In the genomic region with DNA sequence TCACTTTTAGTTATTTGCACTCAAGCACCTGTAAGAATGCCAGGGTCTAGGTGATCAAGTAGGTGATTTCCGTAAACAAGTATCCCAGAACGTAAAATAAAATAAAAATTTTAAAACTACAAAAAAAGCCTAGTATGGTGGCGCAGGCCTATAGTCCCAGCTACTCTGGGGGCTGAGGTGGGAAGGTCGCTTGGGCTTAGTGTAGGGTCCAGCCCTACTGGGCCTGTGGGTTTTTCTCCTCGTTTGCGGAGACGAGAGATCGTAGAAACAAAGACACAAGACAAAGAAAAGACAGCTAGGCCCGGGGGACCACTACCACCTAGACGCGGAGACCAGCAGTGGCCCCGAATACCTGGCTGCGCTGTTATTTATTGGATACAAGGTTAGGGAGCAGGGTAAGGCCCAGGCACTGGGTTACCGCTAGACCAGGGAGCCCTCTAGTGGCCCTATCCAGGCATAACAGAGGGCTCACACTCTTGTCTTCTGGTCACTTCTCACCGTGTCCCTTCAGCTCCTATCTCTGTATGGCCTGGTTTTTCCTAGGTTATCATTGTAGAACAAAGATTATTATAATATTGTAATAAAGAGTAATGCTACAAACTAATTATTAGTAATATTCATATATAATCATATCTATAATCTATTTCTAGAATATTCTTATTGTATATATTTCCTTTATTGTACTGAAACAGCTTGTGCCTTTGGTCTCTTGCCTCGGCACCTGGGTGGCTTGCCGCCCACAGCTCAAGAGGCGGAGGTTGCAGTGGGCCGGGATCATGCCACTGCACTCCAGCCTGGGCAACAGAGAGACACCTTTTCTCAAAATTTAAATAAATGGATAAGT, we compare ENCODE assay signal across 7 cellular contexts. TPM values are rescaled to one million over a fixed set of nuclear protein-coding genes. Genes with fewer than 3 reads are reported as not detected.
DNase-seq lines count a peak whose midpoint lies in the region; ATAC-seq and TF ChIP-seq lines count a peak whose summit lies in the region.

No MANE protein-coding gene starts in this region.

- H3K9me3 ChIP-seq in right cardiac atrium (ENCODE audit: control insufficient read depth, low read length), result no peaks in the 10 kb centered on the region

- H3K4me3 ChIP-seq in GM06990 (replicated peaks; ENCODE audit: low read depth, low read length) (no peak overlapping the region), right cardiac atrium (ENCODE audit: low read length) (no peak overlapping the region)

- peak; percentile 60 for ATAC-seq in HG02973 (IDR thresholded peaks at IDR 0.05; ENCODE audit: unreplicated experiment)
- ATAC-seq in right cardiac atrium, result peak in 1 of 2 donors; percentile 69
- no peak for ATAC-seq in GM19395 (IDR thresholded peaks at IDR 0.05; ENCODE audit: unreplicated experiment)

- no peaks in the 10 kb centered on the region for H3K4me1 ChIP-seq in right cardiac atrium (ENCODE audit: control insufficient read depth, insufficient read depth, low read length)

- no peaks in the 10 kb centered on the region for H3K27me3 Mint-ChIP-seq in activated naive CD4-positive, alpha-beta T cell treated with anti-CD3 and anti-CD28 coated beads for 36 hours (ENCODE audit: low read depth)

- TF ChIP-seq CTCF in GM06990 (IDR thresholded peaks at IDR 0.05; ENCODE audit: insufficient read depth, low read length, poor library complexity, severe bottlenecking), result peak; percentile 83

- no peak for DNase-seq in GM06990 (ENCODE audit: extremely low read depth, insufficient read length)
- peak; percentile 54 for DNase-seq in RKO (ENCODE audit: low spot score)
- DNase-seq in activated naive CD4-positive, alpha-beta T cell treated with anti-CD3 and anti-CD28 coated beads for 36 hours, result peak; percentile 57
- DNase-seq in right cardiac atrium, result peak; percentile 47 to 65 (median 62)
- DNase-seq in stimulated activated CD4-positive, alpha-beta T cell treated with anti-CD3 and anti-CD28 coated beads, Interleukin-12 subunit alpha, Interleukin-12 subunit beta, amount 100 ng/mL, for 4 hours, result peak; percentile 18

- 46% methylated on average over 19 of the region's 19 CpGs for WGBS in right cardiac atrium

- no peaks in the 10 kb centered on the region for H3K9me3 Mint-ChIP-seq in activated naive CD4-positive, alpha-beta T cell treated with anti-CD3 and anti-CD28 coated beads for 36 hours

- H3K27me3 ChIP-seq in GM06990 (replicated peaks; ENCODE audit: control insufficient read depth, insufficient read depth, low read length) (no peaks in the 10 kb centered on the region; the same call in 1 of the 2 replicates), right cardiac atrium (ENCODE audit: control insufficient read depth, insufficient read depth) (no peaks in the 10 kb centered on the region)

- CTCF ChIA-PET in activated naive CD4-positive, alpha-beta T cell treated with anti-CD3 and anti-CD28 coated beads for 36 hours (lab: Charles Lee), result interaction anchor here (0.5 to 1.4 kb wide), 3 partner anchors 189 to 443 kb away, joined by 4 to 7 read pairs (median 4); no protein-coding TSS in a partner anchor

- no peaks in the 10 kb centered on the region for H3K36me3 Mint-ChIP-seq in activated naive CD4-positive, alpha-beta T cell treated with anti-CD3 and anti-CD28 coated beads for 36 hours (ENCODE audit: low read depth)

- no peak overlapping the region for H3K4me3 Mint-ChIP-seq in activated naive CD4-positive, alpha-beta T cell treated with anti-CD3 and anti-CD28 coated beads for 36 hours

- H3K27ac Mint-ChIP-seq in activated naive CD4-positive, alpha-beta T cell treated with anti-CD3 and anti-CD28 coated beads for 36 hours, result no peak overlapping the region

- intact Hi-C loops in activated naive CD4-positive, alpha-beta T cell treated with anti-CD3 and anti-CD28 coated beads for 36 hours (cut with micrococcal nuclease), result loop anchor here (2.0 kb wide), 1 partner anchor 341 kb away; no protein-coding TSS in a partner anchor
- intact Hi-C loops in right cardiac atrium (cut with DNase I), result no loop called here

- H3K36me3 ChIP-seq in GM06990 (ENCODE audit: control insufficient read depth, insufficient read depth, low read length), result no peaks in the 10 kb centered on the region

- no peak overlapping the region for H3K27ac ChIP-seq in right cardiac atrium (ENCODE audit: low read length)

- no peaks in the 10 kb centered on the region for H3K4me1 Mint-ChIP-seq in activated naive CD4-positive, alpha-beta T cell treated with anti-CD3 and anti-CD28 coated beads for 36 hours (ENCODE audit: low read depth)

RNA-seq across cellular contexts. Expression of a gene that starts 38.4 kb away (rescaled TPM):
- total RNA-seq in activated naive CD4-positive, alpha-beta T cell treated with anti-CD3 and anti-CD28 coated beads for 36 hours, result not detected
- total RNA-seq in right cardiac atrium, result not detected
- polyA plus RNA-seq in right cardiac atrium, result not detected

RNA-seq across cellular contexts. Expression of a gene that starts 38.6 kb away (rescaled TPM):
- not detected for total RNA-seq in activated naive CD4-positive, alpha-beta T cell treated with anti-CD3 and anti-CD28 coated beads for 36 hours
- total RNA-seq in right cardiac atrium, result not detected
- not detected for polyA plus RNA-seq in right cardiac atrium

RNA-seq across cellular contexts. Expression of a gene that starts 41.9 kb away (rescaled TPM):
- total RNA-seq in activated naive CD4-positive, alpha-beta T cell treated with anti-CD3 and anti-CD28 coated beads for 36 hours, result 10 to 100 TPM; 17.0 to 17.1 TPM
- total RNA-seq in right cardiac atrium, result 10 to 100 TPM; 26.2 to 29.5 (median 26.5) TPM
- polyA plus RNA-seq in right cardiac atrium, result 7.0 TPM

RNA-seq across cellular contexts. Expression of a gene that starts 53.4 kb away (rescaled TPM):
- 10 to 100 TPM in 1 of 2 experiments, 1 to 10 TPM in 1; 9.7 to 10.0 TPM for total RNA-seq in activated naive CD4-positive, alpha-beta T cell treated with anti-CD3 and anti-CD28 coated beads for 36 hours
- 10 to 100 TPM; 16.8 to 19.8 (median 18.6) TPM for total RNA-seq in right cardiac atrium
- polyA plus RNA-seq in right cardiac atrium, result 16.0 TPM
